9 cellular contexts compared by ENCODE assay signal in genomic region chr9:114677418-114677817, GRCh38. TPM values are rescaled to one million over a fixed set of nuclear protein-coding genes. Genes with fewer than 3 reads are reported as not detected.
DNase-seq lines count a peak whose midpoint lies in the region; ATAC-seq and TF ChIP-seq lines count a peak whose summit lies in the region.
"Had no signal": no experiment of that assay in that cellular context is flagged by ENCODE, and none has a peak within 500 bp of the region (broad histone marks: within the 10 kb centered on the region; RNA-seq: fewer than 3 reads in every experiment).

No MANE protein-coding gene starts in this region.

- H3K36me3 ChIP-seq in ACC112 (ENCODE audit: insufficient read depth, low read length) = no peaks in the 10 kb centered on the region

- no peaks in the 10 kb centered on the region for H3K79me2 ChIP-seq in ACC112 (ENCODE audit: control insufficient read depth, insufficient read depth, low read length, unreplicated experiment)

- POLR2A ChIA-PET in WTC11 (lab: Charles Lee) = no interaction called here

- H2AFZ ChIP-seq in ACC112 (ENCODE audit: low read length, unreplicated experiment) = no peak overlapping the region

- peak overlapping the region; percentile 53 for H3K27ac ChIP-seq in ACC112 (ENCODE audit: low read depth, low read length)

- no peaks in the 10 kb centered on the region for H3K27me3 ChIP-seq in ACC112 (ENCODE audit: insufficient read depth, low read length)

- H3K27ac Mint-ChIP-seq in WTC11 = no peak overlapping the region

- TF ChIP-seq CTCF in HFF-Myc (IDR thresholded peaks at IDR 0.05; ENCODE audit: low read depth, low read length, missing control alignments) = no peak
- no peak for TF ChIP-seq CTCF in foreskin fibroblast (IDR thresholded peaks at IDR 0.05; ENCODE audit: low read depth, low read length)
- TF ChIP-seq CTCF in WTC11 (IDR thresholded peaks at IDR 0.05) = no peak

- peaks cover 6% of the 10 kb centered on the region; the same call in 1 of the 2 replicates for H3K4me1 Mint-ChIP-seq in WTC11

- H3K27me3 Mint-ChIP-seq in WTC11 (ENCODE audit: low read depth) = peaks cover 13% of the 10 kb centered on the region

- no peaks in the 10 kb centered on the region for H3K9me3 Mint-ChIP-seq in WTC11

- H3K4me3 ChIP-seq in ACC112 (ENCODE audit: low read depth, low read length) = peak overlapping the region; percentile 6; the same call in 1 of the 2 replicates
- no peak overlapping the region for H3K4me3 ChIP-seq in HFF-Myc (replicated peaks; ENCODE audit: low read depth, low read length)
- H3K4me3 ChIP-seq in foreskin fibroblast (ENCODE audit: low read depth in 1 of 2, low read length in 2 of 2) = no peak overlapping the region

- DNase-seq in HFF-Myc (ENCODE audit: extremely low read depth, low read depth) (peak; percentile 99), RPMI7951 (ENCODE audit: low read depth) (peak; percentile 98), foreskin fibroblast (peak; percentile 99 to 100), WTC11 (ENCODE audit: low spot score) (no peak), activated gamma-delta T cell (lab: John Stamatoyannopoulos, UW) (no peak)
- DNase-seq: Kasumi-1 had no signal

- peaks cover 30% of the 10 kb centered on the region for H3K4me1 ChIP-seq in ACC112 (ENCODE audit: control insufficient read depth, insufficient read depth, low read length, unreplicated experiment)

- H3K36me3 Mint-ChIP-seq in WTC11 = no peaks in the 10 kb centered on the region

- no peak overlapping the region for H3K4me3 Mint-ChIP-seq in WTC11

- ATAC-seq in GM18870 (IDR thresholded peaks at IDR 0.05; ENCODE audit: unreplicated experiment) = no peak
- no peak for ATAC-seq in WTC11
- ATAC-seq in HG02840 (IDR thresholded peaks at IDR 0.05; ENCODE audit: low FRiP score, unreplicated experiment) = no peak

- CTCF ChIA-PET in WTC11 (lab: Charles Lee) = interaction anchor here (0.6 to 1.8 kb wide), 3 partner anchors 24 to 230 kb away, joined by 3 to 5 read pairs (median 4); no protein-coding TSS in a partner anchor

TF ChIP-seq in WTC11, 78 proteins besides CTCF, POLR2A, EP300 and RAD21:
- TF ChIP-seq NFYB (CRISPR knock-in tag; conservative IDR thresholded peaks at IDR 0.05; ENCODE audit: low read depth) = no peak
- no peak for TF ChIP-seq IRF1 (CRISPR knock-in tag; IDR thresholded peaks at IDR 0.05)
- TF ChIP-seq ATF2 (CRISPR knock-in tag; IDR thresholded peaks at IDR 0.05; ENCODE audit: borderline replicate concordance, low read depth) = no peak
- TF ChIP-seq PREB (CRISPR knock-in tag; IDR thresholded peaks at IDR 0.05; ENCODE audit: borderline replicate concordance) = no peak
- TF ChIP-seq ZNF317 (CRISPR knock-in tag; IDR thresholded peaks at IDR 0.05; ENCODE audit: borderline replicate concordance, low read depth) = no peak
- no peak for TF ChIP-seq USF1 (CRISPR knock-in tag; IDR thresholded peaks at IDR 0.05)
- no peak for TF ChIP-seq IRF2 (CRISPR knock-in tag; IDR thresholded peaks at IDR 0.05; ENCODE audit: borderline replicate concordance, low read depth)
- no peak for TF ChIP-seq ZNF121 (CRISPR knock-in tag; IDR thresholded peaks at IDR 0.05)
- TF ChIP-seq SOX15 (CRISPR knock-in tag; IDR thresholded peaks at IDR 0.05) = no peak
- no peak for TF ChIP-seq HMGXB4 (CRISPR knock-in tag; IDR thresholded peaks at IDR 0.05)
- TF ChIP-seq ARID4B (CRISPR knock-in tag; IDR thresholded peaks at IDR 0.05; ENCODE audit: borderline replicate concordance) = no peak
- TF ChIP-seq GRHL2 (CRISPR knock-in tag; IDR thresholded peaks at IDR 0.05; ENCODE audit: insufficient replicate concordance, severe bottlenecking) = no peak
- no peak for TF ChIP-seq ZNF416 (CRISPR knock-in tag; IDR thresholded peaks at IDR 0.05)
- no peak for TF ChIP-seq RORB (CRISPR knock-in tag; IDR thresholded peaks at IDR 0.05)

RNA-seq across cellular contexts. Expression of gene TEX48, which starts 4.6 kb away (rescaled TPM):
- total RNA-seq in RPMI7951 (2014; rRNA removed; shearing (Covaris generic)) = not detected in 2 replicates
- not detected in 3 replicates for total RNA-seq in WTC11 (2021)

RNA-seq across cellular contexts. Expression of gene TEX53, which starts 19.8 kb away (rescaled TPM):
- not detected in 2 replicates for total RNA-seq in RPMI7951 (2014; rRNA removed; shearing (Covaris generic))
- not detected in 3 replicates for total RNA-seq in WTC11 (2021)

Comparison
In these comparisons a context has a peak if more than half of its experiments do, and no peak if none do; other contexts are left out.
1. DNase-seq: peak in HFF-Myc (single experiment), RPMI7951 (single experiment) and foreskin fibroblast (2 of 2); none in WTC11 (single experiment) and activated gamma-delta T cell (single experiment).